Comparison of ENCODE assay signal across 1 cellular context in genomic region chr19:22994957-22995356, GRCh38. TPM values are rescaled to one million over a fixed set of nuclear protein-coding genes. Genes with fewer than 3 reads are reported as not detected.
"Had no signal": no experiment of that assay in that cellular context is flagged by ENCODE, and none has a peak within 500 bp of the region (broad histone marks: within the 10 kb centered on the region; RNA-seq: fewer than 3 reads in every experiment).

No MANE protein-coding gene starts in this region.

RNA-seq across cellular contexts. Expression of gene ZNF728, which starts 8.0 kb away (rescaled TPM):
- polyA plus RNA-seq: stomach had no signal
